ENCODE assay signal across 35 cellular contexts in genomic region chr15:43070249-43070648, GRCh38. TPM values are rescaled to one million over a fixed set of nuclear protein-coding genes. Genes with fewer than 3 reads are reported as not detected.
DNase-seq lines count a peak whose midpoint lies in the region; ATAC-seq, FAIRE-seq and TF ChIP-seq lines count a peak whose summit lies in the region.
"Had no signal": no experiment of that assay in that cellular context is flagged by ENCODE, and none has a peak within 500 bp of the region (broad histone marks: within the 10 kb centered on the region; RNA-seq: fewer than 3 reads in every experiment).

No MANE protein-coding gene starts in this region.

- H3K4me2 ChIP-seq in HCT116 (ENCODE audit: low read length): no peak overlapping the region
- H3K4me2 ChIP-seq: A549; BLaER1; BLaER1 treated with 17β-estradiol and CSF1 and Interleukin-3, amounts not matched to agents 10 nM and 100 nM had no signal

- intact Hi-C loops in heart left ventricle (cut with DNase I): no loop called here
- intact Hi-C loops in cardiac septum (cut with DNase I): no loop called here
- intact Hi-C loops in left ventricle myocardium inferior (cut with micrococcal nuclease): no loop called here
- intact Hi-C loops in left ventricle myocardium superior (cut with micrococcal nuclease): no loop called here
- intact Hi-C loops in Right ventricle myocardium superior (cut with DNase I): no loop called here
- intact Hi-C loops in HCT116 (cut with micrococcal nuclease): no loop called here

- H3K27ac ChIP-seq in heart left ventricle (peak overlapping the region in 3 of 12 donors; percentile 1 to 28 (median 15)), left ventricle myocardium inferior (replicated peaks) (no peak overlapping the region), right atrium auricular region (no peak overlapping the region), HCT116 (ENCODE audit: low read depth, low read length) (no peak overlapping the region)
- H3K27ac ChIP-seq: 22Rv1; A549; BLaER1; BLaER1 treated with 17β-estradiol and CSF1 and Interleukin-3, amounts not matched to agents 10 nM and 100 nM; C4-2B had no signal

- no peak overlapping the region for H2AFZ ChIP-seq in HCT116 (ENCODE audit: low read depth, low read length, poor library complexity, severe bottlenecking)

- H3K27me3 ChIP-seq in heart left ventricle (no peaks in the 10 kb centered on the region), left ventricle myocardium inferior (ENCODE audit: low read depth) (no peaks in the 10 kb centered on the region), right atrium auricular region (no peaks in the 10 kb centered on the region), HCT116 (ENCODE audit: insufficient read depth, low read length) (no peaks in the 10 kb centered on the region)
- H3K27me3 ChIP-seq: BE2C; BLaER1; BLaER1 treated with 17β-estradiol and CSF1 and Interleukin-3, amounts not matched to agents 10 nM and 100 nM had no signal

- DNase-seq in heart left ventricle: no peak
- DNase-seq in cardiac septum (ENCODE audit: low spot score): no peak
- no peak for DNase-seq in left ventricle myocardium inferior
- DNase-seq in right atrium auricular region (ENCODE audit: low spot score): no peak
- DNase-seq in left ventricle myocardium superior: no peak
- DNase-seq in Right ventricle myocardium superior: no peak
- DNase-seq in HCT116 (ENCODE audit: low read depth, low spot score): no peak
- DNase-seq in frontal cortex (ENCODE audit: low spot score in 2 of 2): no peak
- DNase-seq: 8988T; ACHN; AML-193; BE2C; C1 segment of cervical spinal cord; Caco-2; Calu3; CD4-positive, alpha-beta memory T cell; CD4-positive, alpha-beta T cell; CD4-positive, CD25-positive, alpha-beta regulatory T cell; CD8-positive, alpha-beta memory T cell; CD8-positive, alpha-beta T cell; COR-L47; DMS 273 treated with DMSO at 0.1 percent for 48 hours; DMS153; DMS53; DMS79; DMS79 treated with DMSO at 0.1 percent for 48 hours; DND-41; EL had no signal

- POLR2A ChIA-PET in HCT116 (lab: Charles Lee): no interaction called here

- no peaks in the 10 kb centered on the region for H3K9me2 ChIP-seq in HCT116 (ENCODE audit: insufficient read depth)

- no peak overlapping the region for H3K9ac ChIP-seq in HCT116 (ENCODE audit: low read length)
- H3K9ac ChIP-seq: BLaER1; BLaER1 treated with 17β-estradiol and CSF1 and Interleukin-3, amounts not matched to agents 10 nM and 100 nM had no signal

- H4K20me1 ChIP-seq in HCT116 (ENCODE audit: insufficient read depth): no peaks in the 10 kb centered on the region
- H4K20me1 ChIP-seq: BLaER1 had no signal

- H3K79me2 ChIP-seq in HCT116 (ENCODE audit: insufficient read depth, low read length): no peaks in the 10 kb centered on the region

- no peak for TF ChIP-seq RAD21 in HCT116 (IDR thresholded peaks at IDR 0.05; ENCODE audit: low read depth)

- RAD21 ChIA-PET in HCT116 (lab: Charles Lee; ENCODE audit: low non-redundant PET in 1 of 2, low total read pairs in 2 of 2, uncharacterized antibody in 2 of 2, unreplicated experiment in 2 of 2): interaction anchor here in 1 of 2 experiments (0.6 kb wide), 1 partner anchor 334 kb away, joined by 3 read pairs; no protein-coding TSS in a partner anchor

- H3K36me3 ChIP-seq in heart left ventricle: peaks cover 0 to 100% (median 94%) of the 10 kb centered on the region in 9 donors
- H3K36me3 ChIP-seq in left ventricle myocardium inferior: peaks cover 85% of the 10 kb centered on the region
- H3K36me3 ChIP-seq in right atrium auricular region: peaks cover 56% of the 10 kb centered on the region
- peaks cover 17 to 18% of the 10 kb centered on the region in 2 experiments for H3K36me3 ChIP-seq in HCT116 (ENCODE audit: control insufficient read depth in 1 of 2, insufficient read depth in 2 of 2, low read length in 2 of 2)

- TF ChIP-seq POLR2A in heart left ventricle (IDR thresholded peaks at IDR 0.05) (no peak), HCT116 (IDR thresholded peaks at IDR 0.05; ENCODE audit: borderline replicate concordance, extremely low read depth, insufficient read depth, insufficient read length) (no peak)

- ATAC-seq in heart left ventricle: peak in 2 of 4 donors; percentile 12 to 26
- ATAC-seq in left ventricle myocardium superior: peak; percentile 59
- ATAC-seq in Right ventricle myocardium superior (ENCODE audit: poor library complexity): no peak
- no peak for ATAC-seq in HCT116
- ATAC-seq: A549; CD8-positive, alpha-beta T cell had no signal

- H3K9me3 ChIP-seq in heart left ventricle: no peaks in the 10 kb centered on the region
- H3K9me3 ChIP-seq in left ventricle myocardium inferior (replicated peaks): no peaks in the 10 kb centered on the region
- H3K9me3 ChIP-seq in right atrium auricular region: no peaks in the 10 kb centered on the region
- H3K9me3 ChIP-seq in HCT116 (ENCODE audit: control insufficient read depth in 1 of 2, insufficient read depth in 1 of 2, low read depth in 1 of 2, low read length in 2 of 2): no peaks in the 10 kb centered on the region
- H3K9me3 ChIP-seq: A549; BE2C; BLaER1; BLaER1 treated with 17β-estradiol and CSF1 and Interleukin-3, amounts not matched to agents 10 nM and 100 nM; Caco-2 had no signal

- H3K4me3 ChIP-seq in heart left ventricle (peak overlapping the region in 8 of 12 donors; percentile 6 to 52 (median 40)), left ventricle myocardium inferior (peak overlapping the region; percentile 49), right atrium auricular region (no peak overlapping the region), HCT116 (replicated peaks in 1 of 2; ENCODE audit: low read depth in 1 of 2, low read length in 2 of 2) (no peak overlapping the region)
- H3K4me3 ChIP-seq: A549; BLaER1; BLaER1 treated with 17β-estradiol and CSF1 and Interleukin-3, amounts not matched to agents 10 nM and 100 nM had no signal

- TSS peak; percentile 7 for BruUV-seq in HCT116 (replicated peaks; lab: Mats Ljungman, UMichigan)

- peaks cover 0 to 5% (median 0%) of the 10 kb centered on the region in 12 donors for H3K4me1 ChIP-seq in heart left ventricle
- H3K4me1 ChIP-seq in left ventricle myocardium inferior: peaks cover 5% of the 10 kb centered on the region
- no peaks in the 10 kb centered on the region for H3K4me1 ChIP-seq in right atrium auricular region
- H3K4me1 ChIP-seq in HCT116 (ENCODE audit: control insufficient read depth in 1 of 2, insufficient read depth in 2 of 2, low read length in 2 of 2): peaks cover 0 to 3% of the 10 kb centered on the region in 2 experiments; a peak in 1 of 4 replicates
- H3K4me1 ChIP-seq: A549; BE2C; BLaER1; BLaER1 treated with 17β-estradiol and CSF1 and Interleukin-3, amounts not matched to agents 10 nM and 100 nM had no signal

- CTCF ChIA-PET in HCT116 (lab: Charles Lee): no interaction called here

- 49 to 56% (median 52%) methylated on average over 4 of the region's 4 CpGs for WGBS in heart left ventricle, 4 donors

- no peak for FAIRE-seq in frontal cortex (lab: Jason Lieb, UNC)
- FAIRE-seq: A204.1, A549, D721Med had no signal

- TF ChIP-seq CTCF in heart left ventricle (IDR thresholded peaks at IDR 0.05) (no peak), left ventricle myocardium inferior (IDR thresholded peaks at IDR 0.05; ENCODE audit: borderline replicate concordance) (no peak), right atrium auricular region (IDR thresholded peaks at IDR 0.05) (no peak), HCT116 (IDR thresholded peaks at IDR 0.05 in 2 of 3, conservative IDR thresholded peaks at IDR 0.05 in 1 of 3; ENCODE audit: borderline replicate concordance in 1 of 3, insufficient read depth in 1 of 3, low read depth in 2 of 3, low read length in 2 of 3) (no peak)

TF ChIP-seq in HCT116, 20 proteins besides CTCF, POLR2A, EP300 and RAD21 (continues in another document):
- TF ChIP-seq EGR1 (IDR thresholded peaks at IDR 0.05; ENCODE audit: low read depth) (no peak), SRF (IDR thresholded peaks at IDR 0.05; ENCODE audit: low read depth) (no peak), ZNF274 (IDR thresholded peaks at IDR 0.05; ENCODE audit: low read depth, low read length) (no peak), ZFX (IDR thresholded peaks at IDR 0.05) (no peak), SIN3A (IDR thresholded peaks at IDR 0.05; ENCODE audit: low read depth) (no peak), ELF1 (IDR thresholded peaks at IDR 0.05; ENCODE audit: borderline replicate concordance, low read depth) (no peak), JUND (IDR thresholded peaks at IDR 0.05) (no peak)
- TF ChIP-seq, protein P1, sequence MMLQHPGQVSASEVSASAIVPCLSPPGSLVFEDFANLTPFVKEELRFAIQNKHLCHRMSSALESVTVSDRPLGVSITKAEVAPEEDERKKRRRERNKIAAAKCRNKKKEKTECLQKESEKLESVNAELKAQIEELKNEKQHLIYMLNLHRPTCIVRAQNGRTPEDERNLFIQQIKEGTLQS (IDR thresholded peaks at IDR 0.05): no peak
- TF ChIP-seq, protein P2, sequence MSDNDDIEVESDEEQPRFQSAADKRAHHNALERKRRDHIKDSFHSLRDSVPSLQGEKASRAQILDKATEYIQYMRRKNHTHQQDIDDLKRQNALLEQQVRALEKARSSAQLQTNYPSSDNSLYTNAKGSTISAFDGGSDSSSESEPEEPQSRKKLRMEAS (IDR thresholded peaks at IDR 0.05): no peak

RNA-seq across cellular contexts. Expression of gene UBR1, which starts 35.6 kb away (rescaled TPM):
- total RNA-seq in heart left ventricle (10 to 100 TPM; 21.0 to 38.9 (median 25.9) TPM), cardiac septum (34.6 TPM), left ventricle myocardium inferior (24.2 TPM), right atrium auricular region (10 to 100 TPM; 20.0 to 21.0 TPM), left ventricle myocardium superior (21.3 TPM), Right ventricle myocardium superior (19.5 TPM), HCT116 (2021; ENCODE audit: unreplicated experiment) (17.9 TPM), frontal cortex (75.0 TPM)
- 10 to 100 TPM in 1 of 2 donors, 1 to 10 TPM in 1; 4.9 to 10.4 TPM for polyA plus RNA-seq in heart left ventricle
- 4.0 and 11.5 TPM in 2 replicates for polyA plus RNA-seq in HCT116 (2012)

Comparison
In these comparisons a context has a peak if more than half of its experiments do, and no peak if none do; other contexts are left out.
1. H3K4me3 ChIP-seq: peak in heart left ventricle (8 of 12) and left ventricle myocardium inferior (single experiment); none in right atrium auricular region (0 of 2) and HCT116 (0 of 2).